Comparison of ENCODE assay signal across 1 cellular context in the genomic region with DNA sequence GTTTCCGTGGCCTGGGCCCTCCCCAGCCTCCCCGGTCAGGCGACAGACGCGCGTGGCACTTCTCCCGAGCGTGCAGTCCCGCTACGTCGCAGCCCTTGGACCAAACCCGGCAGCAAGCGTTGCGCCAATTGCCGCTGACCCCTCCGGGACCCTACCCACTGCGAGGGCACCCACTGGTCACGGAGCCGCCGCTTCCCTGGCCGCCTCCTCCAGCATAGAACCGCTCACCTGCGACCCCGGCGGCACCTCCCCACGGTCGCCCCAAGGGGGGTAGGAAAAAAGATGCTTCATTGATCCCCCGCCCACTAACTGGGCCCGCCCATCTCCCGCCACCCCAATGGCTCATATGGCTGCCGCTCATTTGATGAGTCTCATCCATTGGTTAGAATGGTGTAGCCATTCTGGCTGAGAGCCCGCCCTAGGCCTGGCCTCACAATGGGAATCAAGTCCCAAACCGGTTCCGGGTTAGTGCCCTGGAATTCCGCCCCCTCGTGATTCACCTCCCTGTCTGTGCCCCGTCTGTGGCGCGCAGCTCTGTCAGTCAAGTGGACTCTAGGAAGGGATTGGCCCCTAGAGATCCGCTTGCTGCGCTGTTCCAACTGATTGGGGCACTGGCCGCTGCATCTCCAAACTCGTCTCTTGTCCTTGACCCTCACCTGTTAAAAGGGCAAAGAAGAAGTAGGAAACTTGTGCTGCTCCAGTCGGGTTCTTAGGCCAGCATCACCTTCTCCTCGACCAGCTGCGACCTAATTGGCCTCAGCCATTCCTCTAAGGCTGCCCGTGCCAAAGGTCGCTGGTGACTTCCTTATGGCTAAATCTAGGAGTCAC.
TF ChIP-seq lines count a peak whose summit lies in the region.

A gene (minus strand): TSS at position 274 of the 828 bp plus-strand sequence. CDS start 11,323 bp downstream, outside the sequence.

TF ChIP-seq in HepG2, 621 proteins besides CTCF, POLR2A, EP300 and RAD21 (continued from another document):
- TF ChIP-seq, protein P1, sequence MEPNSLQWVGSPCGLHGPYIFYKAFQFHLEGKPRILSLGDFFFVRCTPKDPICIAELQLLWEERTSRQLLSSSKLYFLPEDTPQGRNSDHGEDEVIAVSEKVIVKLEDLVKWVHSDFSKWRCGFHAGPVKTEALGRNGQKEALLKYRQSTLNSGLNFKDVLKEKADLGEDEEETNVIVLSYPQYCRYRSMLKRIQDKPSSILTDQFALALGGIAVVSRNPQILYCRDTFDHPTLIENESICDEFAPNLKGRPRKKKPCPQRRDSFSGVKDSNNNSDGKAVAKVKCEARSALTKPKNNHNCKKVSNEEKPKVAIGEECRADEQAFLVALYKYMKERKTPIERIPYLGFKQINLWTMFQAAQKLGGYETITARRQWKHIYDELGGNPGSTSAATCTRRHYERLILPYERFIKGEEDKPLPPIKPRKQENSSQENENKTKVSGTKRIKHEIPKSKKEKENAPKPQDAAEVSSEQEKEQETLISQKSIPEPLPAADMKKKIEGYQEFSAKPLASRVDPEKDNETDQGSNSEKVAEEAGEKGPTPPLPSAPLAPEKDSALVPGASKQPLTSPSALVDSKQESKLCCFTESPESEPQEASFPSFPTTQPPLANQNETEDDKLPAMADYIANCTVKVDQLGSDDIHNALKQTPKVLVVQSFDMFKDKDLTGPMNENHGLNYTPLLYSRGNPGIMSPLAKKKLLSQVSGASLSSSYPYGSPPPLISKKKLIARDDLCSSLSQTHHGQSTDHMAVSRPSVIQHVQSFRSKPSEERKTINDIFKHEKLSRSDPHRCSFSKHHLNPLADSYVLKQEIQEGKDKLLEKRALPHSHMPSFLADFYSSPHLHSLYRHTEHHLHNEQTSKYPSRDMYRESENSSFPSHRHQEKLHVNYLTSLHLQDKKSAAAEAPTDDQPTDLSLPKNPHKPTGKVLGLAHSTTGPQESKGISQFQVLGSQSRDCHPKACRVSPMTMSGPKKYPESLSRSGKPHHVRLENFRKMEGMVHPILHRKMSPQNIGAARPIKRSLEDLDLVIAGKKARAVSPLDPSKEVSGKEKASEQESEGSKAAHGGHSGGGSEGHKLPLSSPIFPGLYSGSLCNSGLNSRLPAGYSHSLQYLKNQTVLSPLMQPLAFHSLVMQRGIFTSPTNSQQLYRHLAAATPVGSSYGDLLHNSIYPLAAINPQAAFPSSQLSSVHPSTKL (CRISPR knock-in tag; IDR thresholded peaks at IDR 0.05): peak; percentile 38
- 0 out of 2 replicates have a peak, but pooled peaks have one; percentile 32 for TF ChIP-seq ZFP36L2 (CRISPR knock-in tag; IDR thresholded peaks at IDR 0.05)
- TF ChIP-seq ZNF34 (CRISPR knock-in tag; IDR thresholded peaks at IDR 0.05; ENCODE audit: borderline replicate concordance): peak; percentile 61; the same call in 1 of the 2 replicates
- TF ChIP-seq, protein P2, sequence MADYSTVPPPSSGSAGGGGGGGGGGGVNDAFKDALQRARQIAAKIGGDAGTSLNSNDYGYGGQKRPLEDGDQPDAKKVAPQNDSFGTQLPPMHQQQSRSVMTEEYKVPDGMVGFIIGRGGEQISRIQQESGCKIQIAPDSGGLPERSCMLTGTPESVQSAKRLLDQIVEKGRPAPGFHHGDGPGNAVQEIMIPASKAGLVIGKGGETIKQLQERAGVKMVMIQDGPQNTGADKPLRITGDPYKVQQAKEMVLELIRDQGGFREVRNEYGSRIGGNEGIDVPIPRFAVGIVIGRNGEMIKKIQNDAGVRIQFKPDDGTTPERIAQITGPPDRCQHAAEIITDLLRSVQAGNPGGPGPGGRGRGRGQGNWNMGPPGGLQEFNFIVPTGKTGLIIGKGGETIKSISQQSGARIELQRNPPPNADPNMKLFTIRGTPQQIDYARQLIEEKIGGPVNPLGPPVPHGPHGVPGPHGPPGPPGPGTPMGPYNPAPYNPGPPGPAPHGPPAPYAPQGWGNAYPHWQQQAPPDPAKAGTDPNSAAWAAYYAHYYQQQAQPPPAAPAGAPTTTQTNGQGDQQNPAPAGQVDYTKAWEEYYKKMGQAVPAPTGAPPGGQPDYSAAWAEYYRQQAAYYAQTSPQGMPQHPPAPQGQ (CRISPR knock-in tag; IDR thresholded peaks at IDR 0.05; ENCODE audit: borderline replicate concordance): no peak
- TF ChIP-seq ZMAT3 (CRISPR knock-in tag; conservative IDR thresholded peaks at IDR 0.05): no peak
- TF ChIP-seq MED1 (CRISPR knock-in tag; IDR thresholded peaks at IDR 0.05): 0 out of 2 replicates have a peak, but pooled peaks have one; percentile 19
- TF ChIP-seq SMAD9 (CRISPR knock-in tag; IDR thresholded peaks at IDR 0.05): peak; percentile 90
- TF ChIP-seq, protein P3, sequence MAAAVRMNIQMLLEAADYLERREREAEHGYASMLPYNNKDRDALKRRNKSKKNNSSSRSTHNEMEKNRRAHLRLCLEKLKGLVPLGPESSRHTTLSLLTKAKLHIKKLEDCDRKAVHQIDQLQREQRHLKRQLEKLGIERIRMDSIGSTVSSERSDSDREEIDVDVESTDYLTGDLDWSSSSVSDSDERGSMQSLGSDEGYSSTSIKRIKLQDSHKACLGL (CRISPR knock-in tag; IDR thresholded peaks at IDR 0.05): peak; percentile 68; the same call in 1 of the 2 replicates
- TF ChIP-seq GATAD1 (CRISPR knock-in tag; IDR thresholded peaks at IDR 0.05): peak; percentile 79
- no peak for TF ChIP-seq MZF1 (CRISPR knock-in tag; IDR thresholded peaks at IDR 0.05; ENCODE audit: borderline replicate concordance)
- peak; percentile 97 for TF ChIP-seq GABPB1 (CRISPR knock-in tag; IDR thresholded peaks at IDR 0.05)
- peak; percentile 72; the same call in 1 of the 2 replicates for TF ChIP-seq KMT2B (CRISPR knock-in tag; IDR thresholded peaks at IDR 0.05)
- TF ChIP-seq KDM5A (IDR thresholded peaks at IDR 0.05; ENCODE audit: borderline replicate concordance, low read length): peak; percentile 69; the same call in 1 of the 2 replicates
- TF ChIP-seq RCOR2 (CRISPR knock-in tag; IDR thresholded peaks at IDR 0.05): no peak
- TF ChIP-seq, protein P4, sequence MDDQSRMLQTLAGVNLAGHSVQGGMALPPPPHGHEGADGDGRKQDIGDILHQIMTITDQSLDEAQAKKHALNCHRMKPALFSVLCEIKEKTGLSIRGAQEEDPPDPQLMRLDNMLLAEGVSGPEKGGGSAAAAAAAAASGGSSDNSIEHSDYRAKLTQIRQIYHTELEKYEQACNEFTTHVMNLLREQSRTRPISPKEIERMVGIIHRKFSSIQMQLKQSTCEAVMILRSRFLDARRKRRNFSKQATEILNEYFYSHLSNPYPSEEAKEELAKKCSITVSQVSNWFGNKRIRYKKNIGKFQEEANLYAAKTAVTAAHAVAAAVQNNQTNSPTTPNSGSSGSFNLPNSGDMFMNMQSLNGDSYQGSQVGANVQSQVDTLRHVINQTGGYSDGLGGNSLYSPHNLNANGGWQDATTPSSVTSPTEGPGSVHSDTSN (CRISPR knock-in tag; IDR thresholded peaks at IDR 0.05; ENCODE audit: borderline replicate concordance): peak; percentile 96
TF ChIP-seq in HepG2: peak in this region for 174.
